In genomic region chr2:181376999-181377398, GRCh38 we compare ENCODE assay signal across 28 cellular contexts.
"Had no signal": no experiment of that assay in that cellular context is flagged by ENCODE, and none has a peak within 500 bp of the region (broad histone marks: within the 10 kb centered on the region; RNA-seq: fewer than 3 reads in every experiment).

No MANE protein-coding gene starts in this region.

- H3K27ac Mint-ChIP-seq: activated CD8-positive, alpha-beta T cell treated with anti-CD3 and anti-CD28 coated beads, Interleukin-2, amount 10 ng/mL, durations not matched to agents 7 days and 5 days; activated naive CD8-positive, alpha-beta T cell treated with anti-CD3 and anti-CD28 coated beads, Interleukin-2, amount 50 U/mL, for 24 hours; activated T-cell treated with anti-CD3 and anti-CD28 coated beads, Interleukin-2, amount 50 U/mL, for 24 hours; T-helper 1 cell treated with Interleukin-12 subunit alpha and Interleukin-12 subunit beta and Interleukin-4 antibody, amounts not matched to agents 30 μg/mL and 1 μg/mL, for 36 hours; WTC11 had no signal

- H3K4me3 ChIP-seq: ascending aorta, body of pancreas, MG63 had no signal

- H3K9me3 Mint-ChIP-seq: activated naive CD8-positive, alpha-beta T cell treated with anti-CD3 and anti-CD28 coated beads, Interleukin-2, amount 50 U/mL, for 24 hours; central memory CD8-positive, alpha-beta T cell; T-helper 1 cell treated with Interleukin-12 subunit alpha and Interleukin-12 subunit beta and Interleukin-4 antibody, amounts not matched to agents 30 μg/mL and 1 μg/mL, for 36 hours; WTC11 had no signal

- H3K4me1 ChIP-seq: ascending aorta, body of pancreas had no signal

- H3K27me3 Mint-ChIP-seq: activated naive CD8-positive, alpha-beta T cell treated with anti-CD3 and anti-CD28 coated beads, Interleukin-2, amount 50 U/mL, for 24 hours; activated T-cell treated with anti-CD3 and anti-CD28 coated beads, Interleukin-2, amount 50 U/mL, for 24 hours; central memory CD8-positive, alpha-beta T cell had no signal

- H3K27me3 ChIP-seq: ascending aorta, body of pancreas, MG63 had no signal

- H3K4me3 Mint-ChIP-seq: activated CD8-positive, alpha-beta T cell treated with anti-CD3 and anti-CD28 coated beads, Interleukin-2, amount 10 ng/mL, durations not matched to agents 7 days and 5 days; activated naive CD8-positive, alpha-beta T cell treated with anti-CD3 and anti-CD28 coated beads, Interleukin-2, amount 50 U/mL, for 24 hours; activated T-cell treated with anti-CD3 and anti-CD28 coated beads, Interleukin-2, amount 50 U/mL, for 24 hours; central memory CD8-positive, alpha-beta T cell; T-helper 1 cell treated with Interleukin-12 subunit alpha and Interleukin-12 subunit beta and Interleukin-4 antibody, amounts not matched to agents 30 μg/mL and 1 μg/mL, for 36 hours; WTC11 had no signal

- H3K9me3 ChIP-seq: ascending aorta, body of pancreas, MG63 had no signal

- ATAC-seq: activated CD8-positive, alpha-beta T cell treated with anti-CD3 and anti-CD28 coated beads, Interleukin-2, amount 10 ng/mL, durations not matched to agents 7 days and 5 days; activated naive CD4-positive, alpha-beta T cell treated with anti-CD3 and anti-CD28 coated beads, Interleukin-2, amount 50 U/mL, for 72 hours; activated naive CD8-positive, alpha-beta T cell treated with anti-CD3 and anti-CD28 coated beads, Interleukin-2, amount 50 U/mL, for 24 hours; body of pancreas; Panc1; Right ventricle myocardium inferior; WTC11 had no signal

- H3K36me3 ChIP-seq: ascending aorta, MG63 had no signal

- DNase-seq: activated CD4-positive, alpha-beta T cell treated with anti-CD3 and anti-CD28 coated beads for 48 hours; activated CD4-positive, alpha-beta T cell treated with anti-CD3 and anti-CD28 coated beads, Interleukin-2, amount 50 U/mL, for 4 hours; activated CD4-positive, CD25-positive, alpha-beta regulatory T cell treated with anti-CD3 and anti-CD28 coated beads, Interleukin-2, amount 50 U/mL, for 72 hours; activated CD8-positive, alpha-beta memory T cell treated with anti-CD3 and anti-CD28 coated beads, Interleukin-2, amount 50 U/mL, for 48 hours; activated CD8-positive, alpha-beta T cell treated with anti-CD3 and anti-CD28 coated beads, Interleukin-2, amount 10 ng/mL, durations not matched to agents 7 days and 5 days; activated effector memory CD4-positive, alpha-beta T cell treated with anti-CD3 and anti-CD28 coated beads, Interleukin-2, amount 50 U/mL, for 16 hours; activated naive CD4-positive, alpha-beta T cell treated with Interleukin-2 at 50 U/mL for 16 hours; activated naive CD8-positive, alpha-beta T cell treated with anti-CD3 and anti-CD28 coated beads, Interleukin-2, amount 50 U/mL, for 24 hours; activated T-cell treated with anti-CD3 and anti-CD28 coated beads, Interleukin-2, amount 50 U/mL, for 24 hours; amniotic stem cell; body of pancreas; KG1; MG63; MV-4-11; NCI-H1092 treated with DMSO at 0.1 percent for 48 hours; NCI-H1417 treated with DMSO at 0.1 percent for 48 hours; NCI-H1694 treated with DMSO at 0.1 percent for 48 hours; NCI-H2029 treated with DMSO at 0.1 percent for 48 hours; NCI-H510A treated with DMSO at 0.1 percent for 48 hours; OCI-M1; RPMI8226 had no signal

- H3K36me3 Mint-ChIP-seq: WTC11 had no signal

- H3K27ac ChIP-seq: ascending aorta, body of pancreas had no signal
